Comparison of ENCODE assay signal across 17 cellular contexts in the genomic region with DNA sequence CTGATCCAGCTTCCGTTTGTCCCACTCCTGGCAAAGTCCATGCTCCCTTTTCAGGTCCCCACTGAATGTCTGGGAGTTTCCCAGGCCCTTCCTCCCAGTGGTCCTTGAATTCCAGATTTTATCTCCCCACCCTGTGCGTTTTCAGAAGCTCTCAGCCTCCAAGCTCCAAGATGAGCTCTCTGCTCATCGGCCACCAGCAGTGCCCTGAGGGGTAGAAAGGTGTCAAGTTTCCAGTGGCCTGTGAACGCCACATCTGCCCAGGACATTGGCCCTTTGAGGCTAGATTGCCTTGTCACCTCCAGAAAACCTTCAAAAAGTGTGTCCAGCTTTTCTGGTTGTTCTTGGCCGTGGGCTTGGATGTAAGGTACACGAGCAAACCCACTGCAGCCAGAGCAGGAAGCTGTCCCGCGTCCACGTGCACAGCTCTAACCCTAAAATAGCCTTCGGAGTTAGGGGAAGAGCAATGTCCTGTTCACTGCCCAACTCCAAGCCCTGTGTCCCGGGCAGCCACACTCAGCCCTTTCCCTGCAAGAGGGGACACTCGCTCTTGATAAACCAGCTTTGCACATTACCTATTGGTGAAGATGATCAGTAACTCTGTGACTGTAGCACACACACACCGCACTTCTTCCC. TPM values are rescaled to one million over a fixed set of nuclear protein-coding genes. Genes with fewer than 3 reads are reported as not detected.
DNase-seq lines count a peak whose midpoint lies in the region; ATAC-seq and TF ChIP-seq lines count a peak whose summit lies in the region.
"Had no signal": no experiment of that assay in that cellular context is flagged by ENCODE, and none has a peak within 500 bp of the region (broad histone marks: within the 10 kb centered on the region; RNA-seq: fewer than 3 reads in every experiment).

No MANE protein-coding gene starts in this region.

- no peaks in the 10 kb centered on the region for H3K79me2 ChIP-seq in neural progenitor cell (ENCODE audit: low read depth)

- H3K4me1 Mint-ChIP-seq in natural killer cell treated with Interleukin-12 subunit alpha and Interleukin-12 subunit beta and Interleukin-15 and Interleukin-18, amount 100 ng/mL, for 72 hours (ENCODE audit: low read depth in 2 of 2), result no peaks in the 10 kb centered on the region
- no peaks in the 10 kb centered on the region for H3K4me1 Mint-ChIP-seq in natural killer cell
- H3K4me1 Mint-ChIP-seq in WTC11, result peaks cover 13% of the 10 kb centered on the region
- peaks cover 8% of the 10 kb centered on the region for H3K4me1 Mint-ChIP-seq in neural progenitor cell

- intact Hi-C loops in natural killer cell (cut with micrococcal nuclease), result no loop called here

- no peaks in the 10 kb centered on the region for H3K27me3 ChIP-seq in neural progenitor cell
- H3K27me3 ChIP-seq: SJSA1 had no signal

- H3K4me3 Mint-ChIP-seq in natural killer cell treated with Interleukin-12 subunit alpha and Interleukin-12 subunit beta and Interleukin-15 and Interleukin-18, amount 100 ng/mL, for 72 hours, result no peak overlapping the region
- no peak overlapping the region for H3K4me3 Mint-ChIP-seq in natural killer cell
- H3K4me3 Mint-ChIP-seq in WTC11, result no peak overlapping the region
- no peak overlapping the region for H3K4me3 Mint-ChIP-seq in neural progenitor cell

- no peak for ATAC-seq in natural killer cell treated with Interleukin-12 subunit alpha and Interleukin-12 subunit beta and Interleukin-15 and Interleukin-18, amount 100 ng/mL, for 72 hours
- no peak for ATAC-seq in natural killer cell
- peak; percentile 44; the same call in 1 of the 2 replicates for ATAC-seq in WTC11

- H3K4me1 ChIP-seq in neural progenitor cell, result peaks cover 10% of the 10 kb centered on the region
- H3K4me1 ChIP-seq: SJSA1 had no signal

- H3K4me2 ChIP-seq in neural progenitor cell, result no peak overlapping the region

- H3K9ac ChIP-seq in neural progenitor cell, result no peak overlapping the region

- H4K20me1 ChIP-seq in neural progenitor cell (ENCODE audit: low read depth), result no peaks in the 10 kb centered on the region

- no peaks in the 10 kb centered on the region for H3K36me3 Mint-ChIP-seq in natural killer cell treated with Interleukin-12 subunit alpha and Interleukin-12 subunit beta and Interleukin-15 and Interleukin-18, amount 100 ng/mL, for 72 hours
- no peaks in the 10 kb centered on the region for H3K36me3 Mint-ChIP-seq in natural killer cell
- H3K36me3 Mint-ChIP-seq in WTC11, result peaks cover 20% of the 10 kb centered on the region
- H3K36me3 Mint-ChIP-seq in neural progenitor cell, result peaks cover 17% of the 10 kb centered on the region

- CTCF ChIA-PET in WTC11 (lab: Charles Lee), result interaction anchor here (0.8 to 1.4 kb wide), 4 partner anchors 8 to 137 kb away, joined by 3 to 9 read pairs (median 4); a partner anchor contains a TSS

- no peaks in the 10 kb centered on the region for H3F3A ChIP-seq in neural progenitor cell (ENCODE audit: low read depth)

- no peak for TF ChIP-seq CTCF in natural killer cell (IDR thresholded peaks at IDR 0.05)
- TF ChIP-seq CTCF in WTC11 (IDR thresholded peaks at IDR 0.05), result no peak
- TF ChIP-seq CTCF in neural progenitor cell (IDR thresholded peaks at IDR 0.05), result no peak

- no peaks in the 10 kb centered on the region for H3K9me3 Mint-ChIP-seq in natural killer cell treated with Interleukin-12 subunit alpha and Interleukin-12 subunit beta and Interleukin-15 and Interleukin-18, amount 100 ng/mL, for 72 hours
- no peaks in the 10 kb centered on the region for H3K9me3 Mint-ChIP-seq in natural killer cell
- H3K9me3 Mint-ChIP-seq in WTC11, result no peaks in the 10 kb centered on the region
- no peaks in the 10 kb centered on the region for H3K9me3 Mint-ChIP-seq in neural progenitor cell

- no peak overlapping the region for H2AFZ ChIP-seq in neural progenitor cell (replicated peaks)

- H3K36me3 ChIP-seq in neural progenitor cell, result no peaks in the 10 kb centered on the region
- H3K36me3 ChIP-seq: SJSA1 had no signal

- H3K4me3 ChIP-seq in neural progenitor cell, result no peak overlapping the region
- H3K4me3 ChIP-seq: SJSA1 had no signal

- peak; percentile 44 for DNase-seq in natural killer cell treated with Interleukin-12 subunit alpha and Interleukin-12 subunit beta and Interleukin-15 and Interleukin-18, amount 100 ng/mL, for 72 hours (ENCODE audit: low spot score)
- DNase-seq in natural killer cell (no peak), WTC11 (ENCODE audit: low spot score) (no peak), neural progenitor cell (ENCODE audit: low spot score) (peak; percentile 20), NCI-H226 (no peak), glomerular visceral epithelial cell (ENCODE audit: extremely low spot score) (no peak), SW 1271 (lab: John Stamatoyannopoulos, UW) (no peak)
- DNase-seq: C1 segment of cervical spinal cord, DMS 273 treated with DMSO at 0.1 percent for 48 hours, H7, NCI-H187, NCI-H446, OCI-M1, RPMI8226 had no signal

- POLR2A ChIA-PET in WTC11 (lab: Charles Lee), result no interaction called here

- no peak overlapping the region for H3K27ac ChIP-seq in neural progenitor cell
- H3K27ac ChIP-seq: SJSA1 had no signal

- no peak overlapping the region for H3K27ac Mint-ChIP-seq in natural killer cell treated with Interleukin-12 subunit alpha and Interleukin-12 subunit beta and Interleukin-15 and Interleukin-18, amount 100 ng/mL, for 72 hours
- H3K27ac Mint-ChIP-seq in natural killer cell (no peak overlapping the region), WTC11 (no peak overlapping the region), neural progenitor cell (no peak overlapping the region)

- no peaks in the 10 kb centered on the region for H3K9me3 ChIP-seq in neural progenitor cell (ENCODE audit: low read depth)
- H3K9me3 ChIP-seq: SJSA1 had no signal

- peaks cover 2 to 25% of the 10 kb centered on the region in 2 donors for H3K27me3 Mint-ChIP-seq in natural killer cell treated with Interleukin-12 subunit alpha and Interleukin-12 subunit beta and Interleukin-15 and Interleukin-18, amount 100 ng/mL, for 72 hours
- H3K27me3 Mint-ChIP-seq in natural killer cell (ENCODE audit: low read depth in 2 of 2) (peaks cover 0 to 3% of the 10 kb centered on the region in 2 donors), WTC11 (ENCODE audit: low read depth) (no peaks in the 10 kb centered on the region), neural progenitor cell (ENCODE audit: insufficient read depth, low read depth) (peaks cover 2% of the 10 kb centered on the region)

TF ChIP-seq in WTC11, 78 proteins besides CTCF, POLR2A, EP300 and RAD21 (continues in another document):
- TF ChIP-seq GABPB1 (CRISPR knock-in tag; IDR thresholded peaks at IDR 0.05) (no peak), TCF7 (CRISPR knock-in tag; IDR thresholded peaks at IDR 0.05; ENCODE audit: low read depth) (no peak), ESRRA (CRISPR knock-in tag; IDR thresholded peaks at IDR 0.05; ENCODE audit: borderline replicate concordance) (no peak), FOXK1 (CRISPR knock-in tag; IDR thresholded peaks at IDR 0.05) (no peak)
- TF ChIP-seq, protein P1, sequence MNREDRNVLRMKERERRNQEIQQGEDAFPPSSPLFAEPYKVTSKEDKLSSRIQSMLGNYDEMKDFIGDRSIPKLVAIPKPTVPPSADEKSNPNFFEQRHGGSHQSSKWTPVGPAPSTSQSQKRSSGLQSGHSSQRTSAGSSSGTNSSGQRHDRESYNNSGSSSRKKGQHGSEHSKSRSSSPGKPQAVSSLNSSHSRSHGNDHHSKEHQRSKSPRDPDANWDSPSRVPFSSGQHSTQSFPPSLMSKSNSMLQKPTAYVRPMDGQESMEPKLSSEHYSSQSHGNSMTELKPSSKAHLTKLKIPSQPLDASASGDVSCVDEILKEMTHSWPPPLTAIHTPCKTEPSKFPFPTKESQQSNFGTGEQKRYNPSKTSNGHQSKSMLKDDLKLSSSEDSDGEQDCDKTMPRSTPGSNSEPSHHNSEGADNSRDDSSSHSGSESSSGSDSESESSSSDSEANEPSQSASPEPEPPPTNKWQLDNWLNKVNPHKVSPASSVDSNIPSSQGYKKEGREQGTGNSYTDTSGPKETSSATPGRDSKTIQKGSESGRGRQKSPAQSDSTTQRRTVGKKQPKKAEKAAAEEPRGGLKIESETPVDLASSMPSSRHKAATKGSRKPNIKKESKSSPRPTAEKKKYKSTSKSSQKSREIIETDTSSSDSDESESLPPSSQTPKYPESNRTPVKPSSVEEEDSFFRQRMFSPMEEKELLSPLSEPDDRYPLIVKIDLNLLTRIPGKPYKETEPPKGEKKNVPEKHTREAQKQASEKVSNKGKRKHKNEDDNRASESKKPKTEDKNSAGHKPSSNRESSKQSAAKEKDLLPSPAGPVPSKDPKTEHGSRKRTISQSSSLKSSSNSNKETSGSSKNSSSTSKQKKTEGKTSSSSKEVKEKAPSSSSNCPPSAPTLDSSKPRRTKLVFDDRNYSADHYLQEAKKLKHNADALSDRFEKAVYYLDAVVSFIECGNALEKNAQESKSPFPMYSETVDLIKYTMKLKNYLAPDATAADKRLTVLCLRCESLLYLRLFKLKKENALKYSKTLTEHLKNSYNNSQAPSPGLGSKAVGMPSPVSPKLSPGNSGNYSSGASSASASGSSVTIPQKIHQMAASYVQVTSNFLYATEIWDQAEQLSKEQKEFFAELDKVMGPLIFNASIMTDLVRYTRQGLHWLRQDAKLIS (CRISPR knock-in tag; IDR thresholded peaks at IDR 0.05; ENCODE audit: borderline replicate concordance), result no peak
- TF ChIP-seq, protein P2, sequence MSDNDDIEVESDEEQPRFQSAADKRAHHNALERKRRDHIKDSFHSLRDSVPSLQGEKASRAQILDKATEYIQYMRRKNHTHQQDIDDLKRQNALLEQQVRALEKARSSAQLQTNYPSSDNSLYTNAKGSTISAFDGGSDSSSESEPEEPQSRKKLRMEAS (CRISPR knock-in tag; IDR thresholded peaks at IDR 0.05), result no peak

RNA-seq across cellular contexts. Expression of a gene that starts 10.9 kb away (rescaled TPM):
- total RNA-seq in natural killer cell treated with Interleukin-12 subunit alpha and Interleukin-12 subunit beta and Interleukin-15 and Interleukin-18, amount 100 ng/mL, for 72 hours, result not detected
- total RNA-seq in natural killer cell (not detected), WTC11 (2021) (0.11 TPM in 1 of 3 replicates, not detected in the others), neural progenitor cell (ENCODE audit: low replicate concordance) (not detected in 2 replicates)
- total RNA-seq: A673, H7, HT1080, SJSA1 had no signal

RNA-seq across cellular contexts. Expression of a gene that starts 37.6 kb away (rescaled TPM):
- total RNA-seq in natural killer cell treated with Interleukin-12 subunit alpha and Interleukin-12 subunit beta and Interleukin-15 and Interleukin-18, amount 100 ng/mL, for 72 hours, result 1 to 10 TPM; 4.3 to 9.1 TPM
- total RNA-seq in natural killer cell (1 to 10 TPM; 4.4 to 6.2 (median 5.4) TPM), WTC11 (2021) (5.3 to 8.4 TPM (median 6.3 TPM) in 3 replicates), neural progenitor cell (ENCODE audit: low replicate concordance) (7.0 TPM in 2 replicates)

RNA-seq across cellular contexts. Expression of a gene that starts 37.7 kb away (rescaled TPM):
- 100 to 1,000 TPM; 121 to 130 TPM for total RNA-seq in natural killer cell treated with Interleukin-12 subunit alpha and Interleukin-12 subunit beta and Interleukin-15 and Interleukin-18, amount 100 ng/mL, for 72 hours
- total RNA-seq in natural killer cell (100 to 1,000 TPM; 173 to 183 (median 173) TPM), WTC11 (2021) (135 to 145 TPM (median 137 TPM) in 3 replicates), neural progenitor cell (ENCODE audit: low replicate concordance) (47.1 and 48.5 TPM in 2 replicates)

Comparison
In these comparisons a context has a peak if more than half of its experiments do, and no peak if none do; other contexts are left out.
1. DNase-seq: peak in natural killer cell treated with Interleukin-12 subunit alpha and Interleukin-12 subunit beta and Interleukin-15 and Interleukin-18, amount 100 ng/mL, for 72 hours (single experiment) and neural progenitor cell (single experiment); none in natural killer cell (single experiment), WTC11 (single experiment), NCI-H226 (single experiment), glomerular visceral epithelial cell (single experiment) and SW 1271 (0 of 2).